In genomic region chr12:48716493-48717251, GRCh38 we compare ENCODE assay signal across 8 cellular contexts. TPM values are rescaled to one million over a fixed set of nuclear protein-coding genes. Genes with fewer than 3 reads are reported as not detected.
DNase-seq lines count a peak whose midpoint lies in the region; ATAC-seq, FAIRE-seq and TF ChIP-seq lines count a peak whose summit lies in the region.

CCNT1 (minus strand) TSS chr12:48716707; CDS start chr12:48716675, 32 bp downstream.

- TF ChIP-seq CTCF in Caco-2 (IDR thresholded peaks at IDR 0.05; ENCODE audit: insufficient read depth in 1 of 2, low read depth in 1 of 2, low read length in 1 of 2, severe bottlenecking in 1 of 2, unreplicated experiment in 1 of 2): peak in 1 of 2 experiments; percentile 44

- H3K4me1 ChIP-seq in Caco-2: peaks cover 10% of the 10 kb centered on the region; the same call in 1 of the 2 replicates
- peaks cover 14% of the 10 kb centered on the region for H3K4me1 ChIP-seq in effector memory CD4-positive, alpha-beta T cell (ENCODE audit: control insufficient read depth, insufficient read depth, low read length, poor library complexity, severe bottlenecking)

- CTCF ChIA-PET in Caco-2 (lab: Charles Lee): interaction anchor here (0.6 kb wide), 1 partner anchor 52 kb away, joined by 3 read pairs; no protein-coding TSS in a partner anchor

- peak; percentile 100 for DNase-seq in Caco-2
- peak; percentile 100 for DNase-seq in HTR-8/SVneo (ENCODE audit: insufficient read length, low spot score)
- peak; percentile 99 for DNase-seq in NOMO-1 treated with DMSO at 0.1 percent for 48 hours (lab: John Stamatoyannopoulos, UW; ENCODE audit: unreplicated experiment)
- peak; percentile 97 to 99 for DNase-seq in activated CD8-positive, alpha-beta memory T cell treated with anti-CD3 and anti-CD28 coated beads for 4 hours (ENCODE audit: low read depth in 2 of 2)
- DNase-seq in effector memory CD4-positive, alpha-beta T cell: peak; percentile 97 to 99 (median 99)
- peak; percentile 100 for DNase-seq in medulla oblongata (ENCODE audit: extremely low spot score)
- DNase-seq in stimulated activated CD8-positive, alpha-beta memory T cell treated with anti-CD3 and anti-CD28 coated beads, Interleukin-12 subunit alpha, Interleukin-12 subunit beta, amount 100 ng/mL, for 1 hour (ENCODE audit: low read depth): peak; percentile 97

- H3K9me3 Mint-ChIP-seq in Caco-2 (ENCODE audit: unreplicated experiment): peaks cover 23% of the 10 kb centered on the region

- H3K4me3 Mint-ChIP-seq in Caco-2 (ENCODE audit: unreplicated experiment): peak within 1 kb of the TSS; percentile 88

- intact Hi-C loops in Caco-2 (cut with micrococcal nuclease; ENCODE audit: unreplicated experiment): loop anchor here (1.0 to 10.0 kb wide), 3 partner anchors 34 to 548 kb away; partner anchors contain the start of genes KANSL2 and TUBA1C

- peak; percentile 90 for FAIRE-seq in HTR-8/SVneo (lab: Jason Lieb, UNC)

- H3K27ac Mint-ChIP-seq in Caco-2 (ENCODE audit: unreplicated experiment): peak within 1 kb of the TSS; percentile 98

- no TSS peak for BruUV-seq in Caco-2 (replicated peaks; lab: Mats Ljungman, UMichigan)

- H3K36me3 ChIP-seq in Caco-2 (ENCODE audit: control insufficient read depth, insufficient read depth, low read length): peaks cover 2% of the 10 kb centered on the region; the same call in 1 of the 2 replicates
- H3K36me3 ChIP-seq in effector memory CD4-positive, alpha-beta T cell (ENCODE audit: control insufficient read depth, insufficient read depth, low read length): peaks cover 13% of the 10 kb centered on the region

- H3K27me3 ChIP-seq in Caco-2 (replicated peaks; ENCODE audit: control insufficient read depth, insufficient read depth, low read length): no peaks in the 10 kb centered on the region
- H3K27me3 ChIP-seq in effector memory CD4-positive, alpha-beta T cell (replicated peaks; ENCODE audit: control insufficient read depth, insufficient read depth, low read length, poor library complexity, severe bottlenecking): no peaks in the 10 kb centered on the region

- H3K27ac ChIP-seq in effector memory CD4-positive, alpha-beta T cell (ENCODE audit: insufficient read depth, low read length, poor library complexity, severe bottlenecking): peak within 1 kb of the TSS; percentile 93

- no peaks in the 10 kb centered on the region for H3K4me1 Mint-ChIP-seq in Caco-2 (ENCODE audit: low read depth, unreplicated experiment)

- peak within 1 kb of the TSS; percentile 66 for H3K4me3 ChIP-seq in Caco-2 (ENCODE audit: low read depth, low read length)
- peak within 1 kb of the TSS; percentile 61 for H3K4me3 ChIP-seq in effector memory CD4-positive, alpha-beta T cell (ENCODE audit: insufficient read depth, low read depth, low read length, poor library complexity, severe bottlenecking)

- no peaks in the 10 kb centered on the region for H3K27me3 Mint-ChIP-seq in Caco-2 (ENCODE audit: insufficient read depth, unreplicated experiment)

- peak; percentile 96 for ATAC-seq in GM21367 (IDR thresholded peaks at IDR 0.05; ENCODE audit: unreplicated experiment)

- peaks cover 48% of the 10 kb centered on the region for H3K36me3 Mint-ChIP-seq in Caco-2 (ENCODE audit: insufficient read depth, unreplicated experiment)

- 0 out of 2 replicates have a peak, but pooled peaks cover 12% of the 10 kb centered on the region for H3K9me3 ChIP-seq in Caco-2
- H3K9me3 ChIP-seq in effector memory CD4-positive, alpha-beta T cell (ENCODE audit: control insufficient read depth, low read length): no peaks in the 10 kb centered on the region

- POLR2A ChIA-PET in Caco-2 (lab: Charles Lee): no interaction called here

RNA-seq across cellular contexts. Expression of gene CCNT1, which starts in this region (rescaled TPM):
- 52.1 and 53.1 TPM in 2 replicates for total RNA-seq in Caco-2 (2022)

Comparison
In these comparisons a context has a peak if more than half of its experiments do, and no peak if none do; other contexts are left out.
1. Peak in every context shown above with its lines: DNase-seq, ATAC-seq, H3K4me3 ChIP-seq and H3K27ac ChIP-seq.